8 cellular contexts compared by ENCODE assay signal in the genomic region with DNA sequence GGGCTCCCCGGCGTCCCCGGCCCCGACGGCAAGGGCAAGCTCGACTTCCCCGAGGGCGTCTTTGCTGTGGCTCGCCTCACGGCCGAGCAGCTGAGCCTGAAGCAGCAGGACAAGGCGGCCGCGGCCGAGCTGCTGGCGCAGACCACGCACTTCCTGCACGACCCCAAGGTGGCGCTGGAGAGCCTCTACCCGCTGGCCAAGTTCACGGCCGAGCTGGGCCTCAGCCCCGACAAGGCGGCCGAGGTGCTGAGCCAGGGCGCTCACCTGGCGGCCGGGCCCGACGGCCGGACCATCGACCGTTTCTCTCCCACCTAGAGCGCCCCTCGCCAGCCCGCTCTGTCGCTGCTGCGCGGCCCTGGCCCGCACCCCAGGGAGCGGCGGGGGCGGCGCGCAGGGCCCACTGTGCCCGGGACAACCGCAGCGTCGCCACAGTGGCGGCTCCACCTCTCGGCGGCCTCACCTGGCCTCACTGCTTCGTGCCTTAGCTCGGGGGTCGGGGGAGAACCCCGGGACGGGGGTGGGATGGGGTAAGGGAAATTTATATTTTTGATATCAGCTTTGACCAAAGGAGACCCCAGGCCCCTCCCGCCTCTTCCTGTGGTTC. TPM values are rescaled to one million over a fixed set of nuclear protein-coding genes. Genes with fewer than 3 reads are reported as not detected.
DNase-seq lines count a peak whose midpoint lies in the region; ATAC-seq and TF ChIP-seq lines count a peak whose summit lies in the region.

No MANE protein-coding gene starts in this region.

- H3K79me2 ChIP-seq in DND-41 (ENCODE audit: insufficient read depth, low read length): no peaks in the 10 kb centered on the region

- no peak overlapping the region for H3K27ac ChIP-seq in DND-41 (ENCODE audit: low read length)

- DNase-seq in DND-41 (no peak), NAMALWA (ENCODE audit: low spot score) (peak; percentile 45), cardiac septum (ENCODE audit: low spot score) (peak; percentile 95), retinal pigment epithelial cell (ENCODE audit: low read depth) (no peak), NCI-H2081 (lab: John Stamatoyannopoulos, UW) (no peak)
- peak; percentile 72 for DNase-seq in activated naive CD4-positive, alpha-beta T cell treated with Interleukin-2 at 50 U/mL for 16 hours

- peaks cover 14% of the 10 kb centered on the region for H4K20me1 ChIP-seq in DND-41 (ENCODE audit: insufficient read depth, low read length)

- ATAC-seq in DND-41 (ENCODE audit: insufficient read depth, low read depth) (no peak), GM21528 (IDR thresholded peaks at IDR 0.05; ENCODE audit: low FRiP score, unreplicated experiment) (no peak), HG03521 (IDR thresholded peaks at IDR 0.05; ENCODE audit: unreplicated experiment) (no peak)

- H3K4me3 ChIP-seq in DND-41 (ENCODE audit: low read depth in 1 of 2, low read length in 2 of 2): no peak overlapping the region
- no peak overlapping the region for H3K4me3 ChIP-seq in retinal pigment epithelial cell (ENCODE audit: low read length)

- TF ChIP-seq CTCF in DND-41 (IDR thresholded peaks at IDR 0.05; ENCODE audit: borderline replicate concordance, extremely low read depth, low read length, poor library complexity, severe bottlenecking) (peak; percentile 64), retinal pigment epithelial cell (conservative IDR thresholded peaks at IDR 0.05; ENCODE audit: low read depth, low read length) (peak; percentile 74)

- H3K9ac ChIP-seq in DND-41 (ENCODE audit: low read depth, low read length): no peak overlapping the region

- no peaks in the 10 kb centered on the region for H3K9me3 ChIP-seq in DND-41 (ENCODE audit: insufficient read depth, low read length, severe bottlenecking)

- intact Hi-C loops in cardiac septum (cut with DNase I): loop anchor here (2.0 to 5.0 kb wide), 2 partner anchors 34 to 114 kb away; no protein-coding TSS in a partner anchor

- peaks cover 20% of the 10 kb centered on the region for H3K27me3 ChIP-seq in DND-41 (ENCODE audit: insufficient read depth, low read length, poor library complexity)

- H3K36me3 ChIP-seq in DND-41 (ENCODE audit: insufficient read depth, low read length): peaks cover 24% of the 10 kb centered on the region

- H3K4me2 ChIP-seq in DND-41 (ENCODE audit: insufficient read depth, low read length): no peak overlapping the region

- peaks cover 26% of the 10 kb centered on the region for H3K4me1 ChIP-seq in DND-41 (ENCODE audit: insufficient read depth, low read length)

- H2AFZ ChIP-seq in DND-41 (ENCODE audit: low read depth, low read length): no peak overlapping the region

RNA-seq across cellular contexts. Expression of a gene that starts 3.7 kb away (rescaled TPM):
- 15.0 TPM for total RNA-seq in cardiac septum

RNA-seq across cellular contexts. Expression of a gene that starts 16.8 kb away (rescaled TPM):
- total RNA-seq in cardiac septum: 19.8 TPM

RNA-seq across cellular contexts. Expression of a gene that starts 28.7 kb away (rescaled TPM):
- 28.8 TPM for total RNA-seq in cardiac septum

RNA-seq across cellular contexts. Expression of a gene that starts 33.5 kb away (rescaled TPM):
- total RNA-seq in cardiac septum: 0.32 TPM

Comparison
In these comparisons a context has a peak if more than half of its experiments do, and no peak if none do; other contexts are left out.
1. DNase-seq: peak in NAMALWA (single experiment), activated naive CD4-positive, alpha-beta T cell treated with Interleukin-2 at 50 U/mL for 16 hours (single experiment) and cardiac septum (single experiment); none in DND-41 (single experiment), retinal pigment epithelial cell (single experiment) and NCI-H2081 (0 of 2).